In the genomic region with DNA sequence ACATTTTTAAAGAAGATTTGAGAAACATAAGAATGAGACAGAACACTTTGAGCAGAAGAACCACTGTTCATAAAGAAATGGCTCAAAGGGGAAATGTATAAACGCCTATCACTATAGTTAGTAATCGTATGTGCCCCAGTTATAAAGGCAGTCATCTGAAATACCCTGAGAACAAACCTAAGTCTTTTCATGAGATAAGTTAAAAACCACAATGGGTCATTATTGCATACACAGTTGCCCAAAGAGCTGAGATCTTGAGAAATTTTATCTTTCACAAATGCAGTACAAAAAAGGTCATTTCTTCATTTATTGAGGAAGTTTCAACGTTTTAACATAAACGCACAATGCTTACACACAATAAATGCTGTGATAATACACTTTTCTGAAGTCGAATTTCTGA, we compare ENCODE assay signal across 27 cellular contexts.
DNase-seq lines count a peak whose midpoint lies in the region; ATAC-seq, FAIRE-seq and TF ChIP-seq lines count a peak whose summit lies in the region.
"Had no signal": no experiment of that assay in that cellular context is flagged by ENCODE, and none has a peak within 500 bp of the region (broad histone marks: within the 10 kb centered on the region; RNA-seq: fewer than 3 reads in every experiment).

No MANE protein-coding gene starts in this region.

- ATAC-seq in right lobe of liver (peak in 3 of 4 donors; percentile 24 to 47 (median 36)), HepG2 (no peak)
- ATAC-seq: gastroesophageal sphincter; stimulated activated memory B cell treated with anti-CD40 and anti-IgM and Interleukin-4, amounts not matched to agents 10 μg/mL and 1 μg/mL and 100 μg/mL, for 72 hours had no signal

- no peak overlapping the region for H3K27ac ChIP-seq in right lobe of liver
- no peak overlapping the region for H3K27ac ChIP-seq in HepG2 (ENCODE audit: extremely low read length, insufficient read depth, low read length)
- no peak overlapping the region for H3K27ac ChIP-seq in uterus
- H3K27ac ChIP-seq: 22Rv1, breast epithelium, C4-2B, gastroesophageal sphincter, ovary, SK-N-MC had no signal

- BruUV-seq in HepG2 (replicated peaks; lab: Mats Ljungman, UMichigan), result no TSS peak

- no peak overlapping the region for H2AFZ ChIP-seq in HepG2 (ENCODE audit: low read length)

- H3K4me2 ChIP-seq in HepG2 (ENCODE audit: low read depth, low read length), result no peak overlapping the region

- H3K27me3 ChIP-seq in right lobe of liver (no peaks in the 10 kb centered on the region), HepG2 (ENCODE audit: control insufficient read depth in 1 of 2, insufficient read depth in 2 of 2, low read length in 2 of 2) (no peaks in the 10 kb centered on the region), uterus (no peaks in the 10 kb centered on the region)
- H3K27me3 ChIP-seq: breast epithelium, gastroesophageal sphincter, MG63, ovary had no signal

- H3K79me2 ChIP-seq in HepG2 (ENCODE audit: insufficient read depth, low read length), result peaks cover 21% of the 10 kb centered on the region

- CTCF ChIA-PET in HepG2 (lab: Yijun Ruan, JAX; ENCODE audit: low intra/inter-chr PET ratio, low total read pairs), result no interaction called here

- no peak for TF ChIP-seq EP300 in HepG2 (IDR thresholded peaks at IDR 0.05; ENCODE audit: low read depth in 2 of 2, low read length in 2 of 2)
- TF ChIP-seq EP300 in HepG2 (CRISPR knock-in tag; IDR thresholded peaks at IDR 0.05; ENCODE audit: borderline replicate concordance), result no peak

- peaks cover 0 to 34% (median 6%) of the 10 kb centered on the region in 4 donors for H3K4me1 ChIP-seq in right lobe of liver
- H3K4me1 ChIP-seq in HepG2 (ENCODE audit: insufficient read depth, low read length), result peaks cover 28% of the 10 kb centered on the region
- H3K4me1 ChIP-seq in uterus, result no peaks in the 10 kb centered on the region
- H3K4me1 ChIP-seq: breast epithelium, gastroesophageal sphincter had no signal

- no peaks in the 10 kb centered on the region; the same call in 1 of the 2 replicates for H4K20me1 ChIP-seq in HepG2 (ENCODE audit: insufficient read depth, low read length)

- H3K9me3 ChIP-seq in right lobe of liver (no peaks in the 10 kb centered on the region), HepG2 (ENCODE audit: low read length) (0 out of 2 replicates have a peak, but pooled peaks cover 4% of the 10 kb centered on the region), uterus (no peaks in the 10 kb centered on the region)
- H3K9me3 ChIP-seq: breast epithelium, gastroesophageal sphincter, MG63, ovary had no signal

- intact Hi-C loops in right lobe of liver (cut with DNase I) (no loop called here), HepG2 (cut with micrococcal nuclease; ENCODE audit: unreplicated experiment) (no loop called here), uterus (cut with DNase I; ENCODE audit: low total_unique reads) (no loop called here)

- DNase-seq in right lobe of liver (no peak), HepG2 (ENCODE audit: low spot score) (no peak), SKM-1 (lab: John Stamatoyannopoulos, UW; ENCODE audit: unreplicated experiment) (peak; percentile 81), fibroblast of villous mesenchyme (ENCODE audit: low read depth) (peak; percentile 24), NCI-H1417 treated with DMSO at 0.1 percent for 48 hours (lab: John Stamatoyannopoulos, UW) (no peak), uterus (no peak), NK-92 (lab: John Stamatoyannopoulos, UW; ENCODE audit: unreplicated experiment) (no peak), middle frontal gyrus (ENCODE audit: extremely low spot score, low spot score) (no peak)
- DNase-seq: activated CD4-positive, alpha-beta T cell treated with anti-CD3 and anti-CD28 coated beads for 48 hours; DMS79; GDM1; HFFc6; KG1; mammary epithelial cell; MG63; NCI-H2107; NCI-H774; ovary had no signal

- FAIRE-seq in HepG2 (lab: Jason Lieb, UNC), result no peak
- FAIRE-seq: endothelial cell of umbilical vein, GM19239, H1 had no signal

- H3K4me3 ChIP-seq in right lobe of liver (no peak overlapping the region), HepG2 (replicated peaks in 1 of 3; ENCODE audit: insufficient read depth in 1 of 3, low read depth in 2 of 3, low read length in 3 of 3) (no peak overlapping the region), fibroblast of villous mesenchyme (ENCODE audit: low read depth, low read length) (no peak overlapping the region), uterus (no peak overlapping the region)
- H3K4me3 ChIP-seq: breast epithelium, gastroesophageal sphincter, MG63, ovary, SK-N-MC had no signal

- no peak overlapping the region for H3K9ac ChIP-seq in HepG2 (ENCODE audit: insufficient read depth, low read depth, low read length)

- POLR2A ChIA-PET in HepG2 (lab: Yijun Ruan, JAX), result no interaction called here

- WGBS in right lobe of liver (ENCODE audit: insufficient coverage, low coverage, low lambda C conversion rate, missing lambda C conversion rate), result 51% methylated on average over 5 of the region's 5 CpGs
- 93% methylated on average over 5 of the region's 5 CpGs for WGBS in HepG2 (ENCODE audit: low lambda C conversion rate)

- H3K36me3 ChIP-seq in right lobe of liver (peaks cover 0 to 11% (median 0%) of the 10 kb centered on the region in 4 donors), HepG2 (replicated peaks in 1 of 2; ENCODE audit: control insufficient read depth in 1 of 2, insufficient read depth in 2 of 2, low read length in 2 of 2) (peaks cover 0 to 14% of the 10 kb centered on the region in 2 experiments; a peak in 4 of 5 replicates), uterus (no peaks in the 10 kb centered on the region)
- H3K36me3 ChIP-seq: breast epithelium, MG63, ovary had no signal

- no peak for TF ChIP-seq RAD21 in HepG2 (CRISPR knock-in tag; IDR thresholded peaks at IDR 0.05)

- TF ChIP-seq CTCF in right lobe of liver (IDR thresholded peaks at IDR 0.05) (no peak), HepG2 (CRISPR knock-in tag; IDR thresholded peaks at IDR 0.05) (no peak), fibroblast of villous mesenchyme (IDR thresholded peaks at IDR 0.05; ENCODE audit: insufficient read depth, low read depth, low read length) (no peak), uterus (IDR thresholded peaks at IDR 0.05) (no peak)

- in situ Hi-C loops in HepG2 (cut with HindIII; ENCODE audit: extremely low pct_ligation_motif_present, low pct_unique_long_range_greater_than_20kb), result no loop called here

- TF ChIP-seq POLR2A in right lobe of liver (IDR thresholded peaks at IDR 0.05) (no peak), HepG2 (IDR thresholded peaks at IDR 0.05; ENCODE audit: insufficient read depth in 1 of 2, low read depth in 2 of 2, low read length in 2 of 2) (no peak), uterus (IDR thresholded peaks at IDR 0.05) (no peak)

TF ChIP-seq in HepG2, 621 proteins besides CTCF, POLR2A, EP300 and RAD21 (continues in another document):
- TF ChIP-seq, protein P1, sequence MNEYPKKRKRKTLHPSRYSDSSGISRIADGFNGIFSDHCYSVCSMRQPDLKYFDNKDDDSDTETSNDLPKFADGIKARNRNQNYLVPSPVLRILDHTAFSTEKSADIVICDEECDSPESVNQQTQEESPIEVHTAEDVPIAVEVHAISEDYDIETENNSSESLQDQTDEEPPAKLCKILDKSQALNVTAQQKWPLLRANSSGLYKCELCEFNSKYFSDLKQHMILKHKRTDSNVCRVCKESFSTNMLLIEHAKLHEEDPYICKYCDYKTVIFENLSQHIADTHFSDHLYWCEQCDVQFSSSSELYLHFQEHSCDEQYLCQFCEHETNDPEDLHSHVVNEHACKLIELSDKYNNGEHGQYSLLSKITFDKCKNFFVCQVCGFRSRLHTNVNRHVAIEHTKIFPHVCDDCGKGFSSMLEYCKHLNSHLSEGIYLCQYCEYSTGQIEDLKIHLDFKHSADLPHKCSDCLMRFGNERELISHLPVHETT (CRISPR knock-in tag; conservative IDR thresholded peaks at IDR 0.05), result no peak
- TF ChIP-seq ZFX (CRISPR knock-in tag; IDR thresholded peaks at IDR 0.05; ENCODE audit: low read depth) (no peak), ZNF7 (CRISPR knock-in tag; IDR thresholded peaks at IDR 0.05) (no peak), TCF7L2 (IDR thresholded peaks at IDR 0.05; ENCODE audit: low read depth, low read length) (no peak), AKAP8 (CRISPR knock-in tag; IDR thresholded peaks at IDR 0.05) (no peak), TSC22D2 (CRISPR knock-in tag; IDR thresholded peaks at IDR 0.05; ENCODE audit: borderline replicate concordance) (no peak), CENPX (CRISPR knock-in tag; IDR thresholded peaks at IDR 0.05) (no peak), ZSCAN12 (CRISPR knock-in tag; IDR thresholded peaks at IDR 0.05) (no peak), SKI (IDR thresholded peaks at IDR 0.05; ENCODE audit: partially characterized antibody) (no peak), SOX6 (IDR thresholded peaks at IDR 0.05) (no peak), SOX6 (CRISPR knock-in tag; IDR thresholded peaks at IDR 0.05) (no peak), SIN3A (IDR thresholded peaks at IDR 0.05; ENCODE audit: borderline replicate concordance, low read depth, low read length) (no peak)
- TF ChIP-seq, protein P2, sequence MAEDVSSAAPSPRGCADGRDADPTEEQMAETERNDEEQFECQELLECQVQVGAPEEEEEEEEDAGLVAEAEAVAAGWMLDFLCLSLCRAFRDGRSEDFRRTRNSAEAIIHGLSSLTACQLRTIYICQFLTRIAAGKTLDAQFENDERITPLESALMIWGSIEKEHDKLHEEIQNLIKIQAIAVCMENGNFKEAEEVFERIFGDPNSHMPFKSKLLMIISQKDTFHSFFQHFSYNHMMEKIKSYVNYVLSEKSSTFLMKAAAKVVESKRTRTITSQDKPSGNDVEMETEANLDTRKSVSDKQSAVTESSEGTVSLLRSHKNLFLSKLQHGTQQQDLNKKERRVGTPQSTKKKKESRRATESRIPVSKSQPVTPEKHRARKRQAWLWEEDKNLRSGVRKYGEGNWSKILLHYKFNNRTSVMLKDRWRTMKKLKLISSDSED (CRISPR knock-in tag; IDR thresholded peaks at IDR 0.05), result no peak

Comparison
In these comparisons a context has a peak if more than half of its experiments do, and no peak if none do; other contexts are left out.
1. DNase-seq: peak in SKM-1 (single experiment) and fibroblast of villous mesenchyme (single experiment); none in right lobe of liver (0 of 3), HepG2 (single experiment), NCI-H1417 treated with DMSO at 0.1 percent for 48 hours (single experiment), uterus (0 of 2), NK-92 (single experiment) and middle frontal gyrus (single experiment).